ENCODE assay signal across 18 cellular contexts in genomic region chr7:104795616-104796398, GRCh38.
"Had no signal": no experiment of that assay in that cellular context is flagged by ENCODE, and none has a peak within 500 bp of the region (broad histone marks: within the 10 kb centered on the region; RNA-seq: fewer than 3 reads in every experiment).

No MANE protein-coding gene starts in this region.

- H3K27me3 ChIP-seq: ascending aorta, hepatocyte, right atrium auricular region, tibial nerve, vagina had no signal

- H2AFZ ChIP-seq: hepatocyte had no signal

- H3K9me3 ChIP-seq: ascending aorta, right atrium auricular region, tibial nerve, vagina had no signal

- H3K4me1 ChIP-seq: ascending aorta, right atrium auricular region, vagina had no signal

- H3K36me3 ChIP-seq: ascending aorta, right atrium auricular region, tibial nerve, vagina had no signal

- H3K27ac ChIP-seq: ascending aorta, coronary artery, hepatocyte, right atrium auricular region, tibial nerve, vagina had no signal

- DNase-seq: activated CD4-positive, alpha-beta T cell treated with anti-CD3 and anti-CD28 coated beads, Interleukin-2, amount 50 U/mL, for 1 hour; activated CD8-positive, alpha-beta memory T cell treated with anti-CD3 and anti-CD28 coated beads for 24 hours; activated naive CD4-positive, alpha-beta T cell; effector CD8-positive, alpha-beta T cell; left ventricle myocardium superior; mesendoderm; natural killer cell; stimulated activated CD4-positive, alpha-beta T cell treated with anti-CD3 and anti-CD28 coated beads, Interleukin-15, amount 100 ng/mL, for 24 hours; stimulated activated CD4-positive, alpha-beta T cell treated with anti-CD3 and anti-CD28 coated beads, Interleukin-4, amount 100 ng/mL, for 1 hour; stimulated activated naive B cell treated with anti-CD40 and anti-IgM and Interleukin-4, amounts not matched to agents 10 μg/mL and 1 μg/mL and 100 μg/mL, for 72 hours had no signal

- ATAC-seq: activated CD4-positive, CD25-positive, alpha-beta regulatory T cell treated with anti-CD3 and anti-CD28 coated beads, Interleukin-2, amount 50 U/mL, for 24 hours; left ventricle myocardium superior; natural killer cell; stimulated activated naive B cell treated with anti-CD40 and anti-IgM and Interleukin-4, amounts not matched to agents 10 μg/mL and 1 μg/mL and 100 μg/mL, for 72 hours had no signal

- H3K4me3 ChIP-seq: ascending aorta, coronary artery, hepatocyte, right atrium auricular region, skin epidermis, tibial nerve, vagina had no signal

- H3K4me2 ChIP-seq: hepatocyte had no signal
